ENCODE assay signal across 17 cellular contexts in the genomic region with DNA sequence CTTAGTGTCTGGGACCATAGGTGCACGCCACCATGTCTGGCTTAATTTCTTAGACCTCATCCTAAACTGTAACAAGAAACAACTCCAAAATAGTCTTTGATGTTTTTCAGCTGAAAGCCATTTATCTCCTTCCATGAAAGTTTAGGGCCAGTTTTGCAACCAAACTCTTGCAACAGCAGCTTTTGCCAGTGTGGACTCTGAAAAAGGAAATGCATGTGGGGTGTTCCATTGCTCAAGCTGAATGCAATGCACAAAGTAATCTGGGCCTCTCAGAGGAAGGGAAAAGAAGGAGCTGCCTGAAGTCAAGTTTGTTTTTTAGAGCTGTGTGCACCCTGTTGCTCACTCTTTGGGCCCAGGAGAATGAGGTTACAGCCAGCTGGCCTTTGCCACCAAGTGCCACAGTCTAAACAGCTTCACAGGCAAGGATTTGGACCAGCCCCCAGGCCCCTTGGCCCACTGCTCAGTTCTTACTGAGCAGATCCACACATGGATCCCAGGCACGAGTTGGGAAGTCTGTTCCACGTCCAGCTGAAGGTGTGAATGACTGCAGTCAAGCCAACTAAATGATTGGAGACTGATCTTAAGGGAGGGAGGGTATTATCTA.
DNase-seq lines count a peak whose midpoint lies in the region; ATAC-seq and TF ChIP-seq lines count a peak whose summit lies in the region.
"Had no signal": no experiment of that assay in that cellular context is flagged by ENCODE, and none has a peak within 500 bp of the region (broad histone marks: within the 10 kb centered on the region; RNA-seq: fewer than 3 reads in every experiment).

No MANE protein-coding gene starts in this region.

- H3K27me3 ChIP-seq in psoas muscle (ENCODE audit: insufficient read depth in 3 of 3, low read length in 2 of 3) (no peaks in the 10 kb centered on the region), uterus (no peaks in the 10 kb centered on the region)

- 46 to 64% (median 56%) methylated on average over 3 of the region's 3 CpGs for WGBS in psoas muscle, 3 donors

- peaks cover 69% of the 10 kb centered on the region for H3K4me1 Mint-ChIP-seq in CD14-positive monocyte
- H3K4me1 Mint-ChIP-seq: activated naive CD8-positive, alpha-beta T cell treated with anti-CD3 and anti-CD28 coated beads for 36 hours had no signal

- intact Hi-C loops in CD14-positive monocyte (cut with micrococcal nuclease) (no loop called here), psoas muscle (cut with DNase I) (no loop called here), uterus (cut with DNase I; ENCODE audit: low total_unique reads) (no loop called here)

- H3K4me3 ChIP-seq in psoas muscle, result no peak overlapping the region
- no peak overlapping the region for H3K4me3 ChIP-seq in uterus

- H3K4me1 ChIP-seq in psoas muscle, result no peaks in the 10 kb centered on the region
- no peaks in the 10 kb centered on the region for H3K4me1 ChIP-seq in uterus

- TF ChIP-seq CTCF in CD14-positive monocyte (IDR thresholded peaks at IDR 0.05), result no peak
- TF ChIP-seq CTCF in psoas muscle (IDR thresholded peaks at IDR 0.05), result no peak
- no peak for TF ChIP-seq CTCF in uterus (IDR thresholded peaks at IDR 0.05)

- peak overlapping the region in 1 of 2 donors; percentile 52 for H3K4me3 Mint-ChIP-seq in CD14-positive monocyte
- H3K4me3 Mint-ChIP-seq: activated naive CD8-positive, alpha-beta T cell treated with anti-CD3 and anti-CD28 coated beads for 36 hours; activated T-cell treated with anti-CD3 and anti-CD28 coated beads, Interleukin-2, amount 50 U/mL, for 24 hours had no signal

- ATAC-seq in psoas muscle, result peak in 3 of 4 donors; percentile 20 to 46 (median 46)
- no peak for ATAC-seq in HG02870 (IDR thresholded peaks at IDR 0.05; ENCODE audit: unreplicated experiment)
- ATAC-seq: left colon; stimulated activated naive CD8-positive, alpha-beta T cell treated with anti-CD3 and anti-CD28 coated beads, Interleukin-15, Interleukin-2, amounts not matched to agents 100 U/mL and 50 U/mL, for 24 hours had no signal

- peaks cover 0 to 2% (median 0%) of the 10 kb centered on the region in 3 donors for H3K27me3 Mint-ChIP-seq in CD14-positive monocyte (ENCODE audit: low read depth in 3 of 3)
- H3K27me3 Mint-ChIP-seq: activated naive CD8-positive, alpha-beta T cell treated with anti-CD3 and anti-CD28 coated beads for 36 hours; activated T-cell treated with anti-CD3 and anti-CD28 coated beads, Interleukin-2, amount 50 U/mL, for 24 hours had no signal

- TF ChIP-seq POLR2A in uterus (IDR thresholded peaks at IDR 0.05), result no peak

- DNase-seq in CD14-positive monocyte (ENCODE audit: low spot score), result no peak
- DNase-seq in NOMO-1 treated with DMSO at 0.1 percent for 48 hours (lab: John Stamatoyannopoulos, UW; ENCODE audit: unreplicated experiment), result peak; percentile 72
- DNase-seq in fibroblast of peridontal ligament (ENCODE audit: extremely low read depth), result peak; percentile 21
- DNase-seq in psoas muscle, result no peak
- no peak for DNase-seq in H4 (ENCODE audit: low spot score)
- DNase-seq in stimulated activated CD4-positive, alpha-beta T cell treated with anti-CD3 and anti-CD28 coated beads, Interleukin-2, amount 100 ng/mL, for 24 hours, result no peak
- no peak for DNase-seq in uterus
- DNase-seq: activated CD4-positive, alpha-beta T cell treated with anti-CD3 and anti-CD28 coated beads, Interleukin-2, amount 50 U/mL, for 4 hours; activated naive CD8-positive, alpha-beta T cell treated with anti-CD3 and anti-CD28 coated beads for 36 hours; activated T-cell treated with anti-CD3 and anti-CD28 coated beads, Interleukin-2, amount 50 U/mL, for 24 hours; effector CD8-positive, alpha-beta T cell; foreskin melanocyte; left colon; NCI-H2227 treated with DMSO at 0.1 percent for 48 hours; stimulated activated CD4-positive, alpha-beta T cell treated with anti-CD3 and anti-CD28 coated beads, Interleukin-12 subunit alpha, Interleukin-12 subunit beta, amount 100 ng/mL, for 4 hours; stimulated activated naive CD8-positive, alpha-beta T cell treated with anti-CD3 and anti-CD28 coated beads, Interleukin-15, Interleukin-2, amounts not matched to agents 100 U/mL and 50 U/mL, for 24 hours had no signal

- H3K27ac ChIP-seq in psoas muscle, result no peak overlapping the region
- no peak overlapping the region for H3K27ac ChIP-seq in uterus

- peaks cover 0 to 5% (median 2%) of the 10 kb centered on the region in 7 donors for H3K9me3 Mint-ChIP-seq in CD14-positive monocyte

- H3K9me3 ChIP-seq in psoas muscle (no peaks in the 10 kb centered on the region), uterus (no peaks in the 10 kb centered on the region)

- peaks cover 35 to 44% of the 10 kb centered on the region in 2 donors for H3K36me3 Mint-ChIP-seq in CD14-positive monocyte

- H3K36me3 ChIP-seq in psoas muscle (ENCODE audit: insufficient read depth in 1 of 2, low read depth in 1 of 2) (peaks cover 7 to 47% of the 10 kb centered on the region in 2 donors), uterus (no peaks in the 10 kb centered on the region)

- peak overlapping the region; percentile 76 to 90 (median 88) for H3K27ac Mint-ChIP-seq in CD14-positive monocyte
- H3K27ac Mint-ChIP-seq: activated naive CD8-positive, alpha-beta T cell treated with anti-CD3 and anti-CD28 coated beads for 36 hours; activated T-cell treated with anti-CD3 and anti-CD28 coated beads, Interleukin-2, amount 50 U/mL, for 24 hours had no signal

Comparison
In these comparisons a context has a peak if more than half of its experiments do, and no peak if none do; other contexts are left out.
1. DNase-seq: peak in NOMO-1 treated with DMSO at 0.1 percent for 48 hours (single experiment) and fibroblast of peridontal ligament (single experiment); none in CD14-positive monocyte (single experiment), psoas muscle (0 of 2), H4 (single experiment), stimulated activated CD4-positive, alpha-beta T cell treated with anti-CD3 and anti-CD28 coated beads, Interleukin-2, amount 100 ng/mL, for 24 hours (0 of 2) and uterus (0 of 2).